Comparison of ENCODE assay signal across 13 cellular contexts in genomic region chr3:50264964-50265485, GRCh38. TPM values are rescaled to one million over a fixed set of nuclear protein-coding genes. Genes with fewer than 3 reads are reported as not detected.
A peak's percentile ranks its signal among the peaks of the same experiment; 100 is the strongest.
DNase-seq lines count a peak whose midpoint lies in the region; ATAC-seq, FAIRE-seq and TF ChIP-seq lines count a peak whose summit lies in the region.
"Had no signal": no experiment of that assay in that cellular context is flagged by ENCODE, and none has a peak within 500 bp of the region (broad histone marks: within the 10 kb centered on the region; RNA-seq: fewer than 3 reads in every experiment).

No MANE protein-coding gene starts in this region.

- no peaks in the 10 kb centered on the region for H3K36me3 Mint-ChIP-seq in activated T-helper 1 cell treated with anti-CD3 and anti-CD28 coated beads, Interleukin-12 subunit alpha, Interleukin-12 subunit beta, Interleukin-2, Interleukin-4 antibody, amounts not matched to agents 30 ng/mL and 10 ng/mL and 1 ng/mL, durations not matched to agents 14 hours and 24 hours and 36 hours (ENCODE audit: low read depth)

- H3K27me3 ChIP-seq in bronchial epithelial cell (ENCODE audit: control insufficient read depth, insufficient read depth, low read length) (no peaks in the 10 kb centered on the region), mesendoderm (ENCODE audit: insufficient read depth, low read length, poor library complexity) (no peaks in the 10 kb centered on the region), subcutaneous abdominal adipose tissue (ENCODE audit: control insufficient read depth in 5 of 5, insufficient read depth in 4 of 5, low read length in 5 of 5) (peaks cover 0 to 3% (median 0%) of the 10 kb centered on the region in 5 donors)

- peaks cover 14% of the 10 kb centered on the region for H3K27me3 Mint-ChIP-seq in activated T-helper 1 cell treated with anti-CD3 and anti-CD28 coated beads, Interleukin-12 subunit alpha, Interleukin-12 subunit beta, Interleukin-2, Interleukin-4 antibody, amounts not matched to agents 30 ng/mL and 10 ng/mL and 1 ng/mL, durations not matched to agents 14 hours and 24 hours and 36 hours (ENCODE audit: insufficient read depth)

- H4K8ac ChIP-seq in mesendoderm (ENCODE audit: low read depth, low read length): no peak overlapping the region

- no peaks in the 10 kb centered on the region for H3K79me2 ChIP-seq in mesendoderm (ENCODE audit: control insufficient read depth, insufficient read depth, low read length)

- FAIRE-seq in HTR-8/SVneo (lab: Jason Lieb, UNC): peak; percentile 93
- no peak for FAIRE-seq in bronchial epithelial cell (lab: Jason Lieb, UNC)
- FAIRE-seq: GM18507, H54 had no signal

- peak overlapping the region; percentile 11 for H3K18ac ChIP-seq in mesendoderm (ENCODE audit: low read length)

- no peaks in the 10 kb centered on the region for H3K79me1 ChIP-seq in mesendoderm (ENCODE audit: low read length)

- H3K4me1 Mint-ChIP-seq in activated T-helper 1 cell treated with anti-CD3 and anti-CD28 coated beads, Interleukin-12 subunit alpha, Interleukin-12 subunit beta, Interleukin-2, Interleukin-4 antibody, amounts not matched to agents 30 ng/mL and 10 ng/mL and 1 ng/mL, durations not matched to agents 14 hours and 24 hours and 36 hours (ENCODE audit: low read depth): no peaks in the 10 kb centered on the region

- H3K36me3 ChIP-seq in bronchial epithelial cell (ENCODE audit: control insufficient read depth, insufficient read depth, low read length) (no peaks in the 10 kb centered on the region), mesendoderm (ENCODE audit: control insufficient read depth, insufficient read depth, low read length) (no peaks in the 10 kb centered on the region), subcutaneous abdominal adipose tissue (ENCODE audit: control insufficient read depth in 5 of 5, insufficient read depth in 5 of 5, low read length in 5 of 5) (no peaks in the 10 kb centered on the region)

- H3K4me2 ChIP-seq in mesendoderm (ENCODE audit: low read length): no peak overlapping the region

- H2BK15ac ChIP-seq in mesendoderm (replicated peaks; ENCODE audit: low read depth): no peak overlapping the region

- intact Hi-C loops in activated T-helper 1 cell treated with anti-CD3 and anti-CD28 coated beads, Interleukin-12 subunit alpha, Interleukin-12 subunit beta, Interleukin-2, Interleukin-4 antibody, amounts not matched to agents 30 ng/mL and 10 ng/mL and 1 ng/mL, durations not matched to agents 14 hours and 24 hours and 36 hours (cut with micrococcal nuclease): no loop called here

- H3K23ac ChIP-seq in mesendoderm (ENCODE audit: low read length): no peak overlapping the region

- peak overlapping the region; percentile 4 for H3K4ac ChIP-seq in mesendoderm (ENCODE audit: low read depth, low read length)

- TF ChIP-seq CTCF in bronchial epithelial cell (IDR thresholded peaks at IDR 0.05; ENCODE audit: insufficient read depth, low read length, severe bottlenecking): no peak

- H3K4me3 Mint-ChIP-seq in activated T-helper 1 cell treated with anti-CD3 and anti-CD28 coated beads, Interleukin-12 subunit alpha, Interleukin-12 subunit beta, Interleukin-2, Interleukin-4 antibody, amounts not matched to agents 30 ng/mL and 10 ng/mL and 1 ng/mL, durations not matched to agents 14 hours and 24 hours and 36 hours: no peak overlapping the region
- H3K4me3 Mint-ChIP-seq: dendritic cell treated with granulocyte-macrophage colony-stimulating factor and Interleukin-4, amounts not matched to agents 40 ng/mL and 50 ng/mL, for 4 days had no signal

- no peak for ATAC-seq in activated CD4-positive, CD25-positive, alpha-beta regulatory T cell treated with anti-CD3 and anti-CD28 coated beads, Interleukin-2, amount 50 U/mL, for 24 hours

- no peak overlapping the region for H4K5ac ChIP-seq in mesendoderm (ENCODE audit: low read length)

- H2BK5ac ChIP-seq in mesendoderm (ENCODE audit: low read length): peak overlapping the region; percentile 3

- H3K4me3 ChIP-seq in bronchial epithelial cell (ENCODE audit: low read depth, low read length) (no peak overlapping the region), mesendoderm (ENCODE audit: low read length) (no peak overlapping the region), subcutaneous abdominal adipose tissue (ENCODE audit: low read depth in 1 of 5, low read length in 5 of 5) (no peak overlapping the region)

- H3K27ac ChIP-seq in mesendoderm (ENCODE audit: low read depth, low read length): peak overlapping the region; percentile 78
- H3K27ac ChIP-seq in subcutaneous abdominal adipose tissue (ENCODE audit: low read depth, low read length): peak overlapping the region; percentile 83

- no CpG with 5 or more reads among the region's 7 CpGs for WGBS in mesendoderm (ENCODE audit: extremely low coverage, insufficient coverage, low lambda C conversion rate)

- H3K9ac ChIP-seq in mesendoderm (ENCODE audit: low read length) (peak overlapping the region; percentile 38), subcutaneous abdominal adipose tissue (ENCODE audit: low read length in 5 of 5) (peak overlapping the region in 2 of 5 donors; percentile 35 to 82)

- H3K27ac Mint-ChIP-seq in activated T-helper 1 cell treated with anti-CD3 and anti-CD28 coated beads, Interleukin-12 subunit alpha, Interleukin-12 subunit beta, Interleukin-2, Interleukin-4 antibody, amounts not matched to agents 30 ng/mL and 10 ng/mL and 1 ng/mL, durations not matched to agents 14 hours and 24 hours and 36 hours: no peak overlapping the region
- H3K27ac Mint-ChIP-seq: dendritic cell treated with granulocyte-macrophage colony-stimulating factor and Interleukin-4, amounts not matched to agents 40 ng/mL and 50 ng/mL, for 4 days had no signal

- DNase-seq in HTR-8/SVneo (ENCODE audit: insufficient read length, low spot score) (no peak), bronchial epithelial cell (ENCODE audit: low read depth) (peak; percentile 83), mesendoderm (no peak), NCI-H524 treated with DMSO at 0.1 percent for 48 hours (lab: John Stamatoyannopoulos, UW) (no peak), NCI-H1417 treated with DMSO at 0.1 percent for 48 hours (lab: John Stamatoyannopoulos, UW) (no peak)
- no peak for DNase-seq in activated T-helper 1 cell treated with anti-CD3 and anti-CD28 coated beads, Interleukin-12 subunit alpha, Interleukin-12 subunit beta, Interleukin-2, Interleukin-4 antibody, amounts not matched to agents 30 ng/mL and 10 ng/mL and 1 ng/mL, durations not matched to agents 14 hours and 24 hours and 36 hours (ENCODE audit: low spot score)
- DNase-seq: activated CD8-positive, alpha-beta memory T cell treated with anti-CD3 and anti-CD28 coated beads, Interleukin-2, amount 50 U/mL, for 48 hours; NCI-H2107 had no signal

- H3K56ac ChIP-seq in mesendoderm (ENCODE audit: low read length): peak overlapping the region; percentile 82

- H2BK120ac ChIP-seq in mesendoderm (ENCODE audit: low read depth, low read length): no peak overlapping the region

- no peaks in the 10 kb centered on the region for H3K9me3 Mint-ChIP-seq in activated T-helper 1 cell treated with anti-CD3 and anti-CD28 coated beads, Interleukin-12 subunit alpha, Interleukin-12 subunit beta, Interleukin-2, Interleukin-4 antibody, amounts not matched to agents 30 ng/mL and 10 ng/mL and 1 ng/mL, durations not matched to agents 14 hours and 24 hours and 36 hours
- H3K9me3 Mint-ChIP-seq: dendritic cell treated with granulocyte-macrophage colony-stimulating factor and Interleukin-4, amounts not matched to agents 40 ng/mL and 50 ng/mL, for 4 days had no signal

- H3K4me1 ChIP-seq in mesendoderm (ENCODE audit: control insufficient read depth, low read depth, low read length): peaks cover 14% of the 10 kb centered on the region
- peaks cover 15 to 95% (median 90%) of the 10 kb centered on the region in 5 donors for H3K4me1 ChIP-seq in subcutaneous abdominal adipose tissue (ENCODE audit: control insufficient read depth in 5 of 5, insufficient read depth in 5 of 5, low read length in 5 of 5)

- peak overlapping the region; percentile 22 for H2AK5ac ChIP-seq in mesendoderm (ENCODE audit: low read length)

- H3K9me3 ChIP-seq in subcutaneous abdominal adipose tissue (ENCODE audit: control insufficient read depth in 5 of 5, low read length in 5 of 5): no peaks in the 10 kb centered on the region

RNA-seq across cellular contexts. Expression of gene SEMA3B, which starts 3.9 kb away (rescaled TPM):
- total RNA-seq in bronchial epithelial cell: 2.3 and 7.1 TPM in 2 replicates
- 1.9 TPM for polyA plus RNA-seq in mesendoderm (2013, experiment 1 of 2)
- 2.2 TPM for polyA plus RNA-seq in mesendoderm (2013, experiment 2 of 2)
- 0.49 and 1.0 TPM in 2 replicates for total RNA-seq in activated T-helper 1 cell treated with anti-CD3 and anti-CD28 coated beads, Interleukin-12 subunit alpha, Interleukin-12 subunit beta, Interleukin-2, Interleukin-4 antibody, amounts not matched to agents 30 ng/mL and 10 ng/mL and 1 ng/mL, durations not matched to agents 14 hours and 24 hours and 36 hours

RNA-seq across cellular contexts. Expression of gene LSMEM2, which starts 13.9 kb away (rescaled TPM):
- under 0.01 TPM in 1 of 2 replicates, not detected in the other for total RNA-seq in bronchial epithelial cell
- polyA plus RNA-seq in mesendoderm (2013, experiment 1 of 2): 0.06 TPM
- 0.06 TPM for polyA plus RNA-seq in mesendoderm (2013, experiment 2 of 2)
- not detected in 2 replicates for total RNA-seq in activated T-helper 1 cell treated with anti-CD3 and anti-CD28 coated beads, Interleukin-12 subunit alpha, Interleukin-12 subunit beta, Interleukin-2, Interleukin-4 antibody, amounts not matched to agents 30 ng/mL and 10 ng/mL and 1 ng/mL, durations not matched to agents 14 hours and 24 hours and 36 hours

RNA-seq across cellular contexts. Expression of gene IFRD2, which starts 27.2 kb away (rescaled TPM):
- total RNA-seq in bronchial epithelial cell: 104 and 177 TPM in 2 replicates
- polyA plus RNA-seq in mesendoderm (2013, experiment 1 of 2): 76.8 TPM
- polyA plus RNA-seq in mesendoderm (2013, experiment 2 of 2): 74.0 TPM
- total RNA-seq in activated T-helper 1 cell treated with anti-CD3 and anti-CD28 coated beads, Interleukin-12 subunit alpha, Interleukin-12 subunit beta, Interleukin-2, Interleukin-4 antibody, amounts not matched to agents 30 ng/mL and 10 ng/mL and 1 ng/mL, durations not matched to agents 14 hours and 24 hours and 36 hours: 215 TPM in 2 replicates

RNA-seq across cellular contexts. Expression of gene GNAI2, which starts 29.0 kb away (rescaled TPM):
- 97.9 and 129 TPM in 2 replicates for total RNA-seq in bronchial epithelial cell
- polyA plus RNA-seq in mesendoderm (2013, experiment 1 of 2): 218 TPM
- 223 TPM for polyA plus RNA-seq in mesendoderm (2013, experiment 2 of 2)
- 237 and 238 TPM in 2 replicates for total RNA-seq in activated T-helper 1 cell treated with anti-CD3 and anti-CD28 coated beads, Interleukin-12 subunit alpha, Interleukin-12 subunit beta, Interleukin-2, Interleukin-4 antibody, amounts not matched to agents 30 ng/mL and 10 ng/mL and 1 ng/mL, durations not matched to agents 14 hours and 24 hours and 36 hours

RNA-seq across cellular contexts. Expression of gene HYAL3, which starts 34.2 kb away (rescaled TPM):
- total RNA-seq in bronchial epithelial cell: 6.6 and 6.8 TPM in 2 replicates
- polyA plus RNA-seq in mesendoderm (2013, experiment 1 of 2): 3.6 TPM
- 3.0 TPM for polyA plus RNA-seq in mesendoderm (2013, experiment 2 of 2)
- 7.9 and 8.0 TPM in 2 replicates for total RNA-seq in activated T-helper 1 cell treated with anti-CD3 and anti-CD28 coated beads, Interleukin-12 subunit alpha, Interleukin-12 subunit beta, Interleukin-2, Interleukin-4 antibody, amounts not matched to agents 30 ng/mL and 10 ng/mL and 1 ng/mL, durations not matched to agents 14 hours and 24 hours and 36 hours
